Comparison of ENCODE assay signal across 21 cellular contexts in the genomic region with DNA sequence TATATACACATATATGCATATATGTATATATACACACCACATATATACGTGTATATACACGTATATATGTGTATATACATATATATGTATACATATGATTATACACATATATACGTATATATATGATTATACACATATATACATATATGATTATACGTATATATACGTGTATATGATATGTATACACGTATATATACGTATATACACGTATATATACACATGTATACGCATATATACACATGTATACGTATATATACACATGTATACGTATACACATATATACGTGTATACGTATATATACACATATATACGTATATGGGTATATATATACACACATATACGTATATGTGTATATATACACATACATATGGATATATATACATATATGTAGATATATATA.
"Had no signal": no experiment of that assay in that cellular context is flagged by ENCODE, and none has a peak within 500 bp of the region (broad histone marks: within the 10 kb centered on the region; RNA-seq: fewer than 3 reads in every experiment).

No MANE protein-coding gene starts in this region.

- H3K36me3 ChIP-seq: colonic mucosa, esophagus muscularis mucosa, gastroesophageal sphincter, heart left ventricle, left lung, lower lobe of right lung had no signal

- ATAC-seq: effector memory CD8-positive, alpha-beta T cell; foreskin keratinocyte; gastroesophageal sphincter; heart left ventricle; left cardiac atrium; left lung; left ventricle myocardium superior; lower lobe of right lung; mucosa of descending colon; naive thymus-derived CD8-positive, alpha-beta T cell had no signal

- H3K79me2 ChIP-seq: hepatocyte had no signal

- H3K4me1 ChIP-seq: colonic mucosa, esophagus muscularis mucosa, foreskin keratinocyte, gastroesophageal sphincter, heart left ventricle, left lung, lower lobe of right lung had no signal

- H3K27me3 ChIP-seq: colonic mucosa had no signal

- FAIRE-seq: endothelial cell of umbilical vein had no signal

- H2AFZ ChIP-seq: hepatocyte had no signal

- DNase-seq: colonic mucosa; cortex of kidney; effector CD8-positive, alpha-beta T cell; effector memory CD8-positive, alpha-beta T cell; endodermal cell; foreskin keratinocyte; heart left ventricle; hypothalamus; immature natural killer cell; left cardiac atrium; left lung; left ventricle myocardium superior; lower lobe of right lung; mesenchymal stem cell; mucosa of descending colon; naive B cell; naive thymus-derived CD8-positive, alpha-beta T cell had no signal

- H3K9me3 ChIP-seq: colonic mucosa, lower lobe of right lung, mucosa of descending colon had no signal

- H3K27ac ChIP-seq: colonic mucosa, esophagus muscularis mucosa, foreskin keratinocyte, gastroesophageal sphincter, heart left ventricle, hepatocyte, left lung, lower lobe of right lung had no signal

- H3K4me3 ChIP-seq: colonic mucosa, esophagus muscularis mucosa, gastroesophageal sphincter, heart left ventricle, hepatocyte, left lung, lower lobe of right lung, mucosa of descending colon had no signal

- H3K4me2 ChIP-seq: hepatocyte had no signal
